In the genomic region with DNA sequence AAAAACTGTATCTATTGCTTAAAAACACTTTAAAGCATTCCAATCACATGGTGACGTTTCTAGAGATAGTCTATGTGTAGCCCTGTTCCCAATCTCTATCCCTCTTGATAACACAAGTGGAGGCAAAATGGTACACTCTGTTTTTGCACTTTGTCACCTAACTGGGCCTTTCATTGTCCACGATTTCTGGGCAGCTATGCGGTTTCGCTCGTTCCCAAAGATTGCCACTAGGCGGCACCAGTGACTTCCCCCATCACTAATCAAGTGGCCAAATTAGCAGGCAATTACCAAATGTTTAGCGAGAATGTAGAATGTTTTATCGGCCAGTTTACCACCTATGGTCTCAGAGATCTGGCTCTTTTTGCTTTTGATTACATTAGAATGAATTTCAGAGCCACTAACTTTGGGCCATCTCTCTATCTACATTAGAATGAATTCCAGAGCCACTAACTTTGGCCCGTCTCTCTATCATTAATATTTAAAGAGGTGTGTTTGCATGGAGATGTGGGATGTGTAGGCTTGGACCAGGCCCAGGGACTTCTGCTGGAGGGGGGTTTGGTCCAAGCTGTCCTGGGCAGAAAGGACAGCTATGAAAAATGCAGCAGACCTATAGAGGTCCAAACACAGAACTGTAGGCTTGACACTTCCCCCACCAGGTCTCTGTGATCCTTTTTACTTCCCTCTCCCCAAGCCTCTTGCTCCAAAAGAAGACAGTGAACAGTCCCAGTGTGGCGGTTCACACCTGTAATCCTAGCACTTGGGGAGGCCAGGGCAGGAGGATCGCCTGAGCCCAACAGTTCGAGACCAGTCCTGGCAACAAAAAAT, we compare ENCODE assay signal across 8 cellular contexts.
DNase-seq lines count a peak whose midpoint lies in the region; ATAC-seq and TF ChIP-seq lines count a peak whose summit lies in the region.

No MANE protein-coding gene starts in this region.

- peaks cover 16% of the 10 kb centered on the region for H3K4me1 Mint-ChIP-seq in activated T-cell treated with anti-CD3 and anti-CD28 coated beads, Interleukin-2, amount 50 U/mL, for 72 hours (ENCODE audit: low read depth)

- H3K4me1 ChIP-seq in OCI-LY3 (ENCODE audit: low read length) (peaks cover 8% of the 10 kb centered on the region), thyroid gland (no peaks in the 10 kb centered on the region)

- 32 to 33% methylated on average over 12 of the region's 12 CpGs for WGBS in thyroid gland, 2 donors

- H3K4me2 ChIP-seq in OCI-LY3 (ENCODE audit: low read length), result peak overlapping the region; percentile 95

- peak overlapping the region; percentile 34; the same call in 1 of the 2 replicates for H3K9ac ChIP-seq in OCI-LY3 (ENCODE audit: low read length)

- no peaks in the 10 kb centered on the region for H3K36me3 Mint-ChIP-seq in activated T-cell treated with anti-CD3 and anti-CD28 coated beads, Interleukin-2, amount 50 U/mL, for 72 hours (ENCODE audit: insufficient read depth in 2 of 2)

- no peaks in the 10 kb centered on the region for H3K36me3 ChIP-seq in OCI-LY3 (replicated peaks; ENCODE audit: low read depth, low read length)
- H3K36me3 ChIP-seq in thyroid gland, result no peaks in the 10 kb centered on the region

- H3K27me3 ChIP-seq in OCI-LY3 (ENCODE audit: low read depth, low read length), result no peaks in the 10 kb centered on the region
- H3K27me3 ChIP-seq in thyroid gland, result no peaks in the 10 kb centered on the region

- ATAC-seq in HG02981 (IDR thresholded peaks at IDR 0.05; ENCODE audit: unreplicated experiment) (peak; percentile 63), omental fat pad (ENCODE audit: low FRiP score) (no peak)
- ATAC-seq in activated T-cell treated with anti-CD3 and anti-CD28 coated beads, Interleukin-2, amount 50 U/mL, for 72 hours (replicated peaks in 1 of 2), result peak; percentile 49 to 57

- no peaks in the 10 kb centered on the region for H3K9me3 Mint-ChIP-seq in activated T-cell treated with anti-CD3 and anti-CD28 coated beads, Interleukin-2, amount 50 U/mL, for 72 hours

- peak overlapping the region; percentile 100 for H2AFZ ChIP-seq in OCI-LY3 (ENCODE audit: low read depth, low read length)

- peak overlapping the region in 1 of 2 donors; percentile 0 for H3K4me3 Mint-ChIP-seq in activated T-cell treated with anti-CD3 and anti-CD28 coated beads, Interleukin-2, amount 50 U/mL, for 72 hours

- H3K4me3 ChIP-seq in OCI-LY3 (ENCODE audit: low read length) (peak overlapping the region; percentile 72), fibroblast of villous mesenchyme (ENCODE audit: low read depth, low read length) (no peak overlapping the region), thyroid gland (replicated peaks in 1 of 3) (no peak overlapping the region)

- H3K27me3 Mint-ChIP-seq in activated T-cell treated with anti-CD3 and anti-CD28 coated beads, Interleukin-2, amount 50 U/mL, for 72 hours (ENCODE audit: low read depth), result no peaks in the 10 kb centered on the region

- no peak overlapping the region for H3K27ac Mint-ChIP-seq in activated T-cell treated with anti-CD3 and anti-CD28 coated beads, Interleukin-2, amount 50 U/mL, for 72 hours

- TF ChIP-seq CTCF in OCI-LY3 (IDR thresholded peaks at IDR 0.05; ENCODE audit: low read depth, low read length) (peak; percentile 83), fibroblast of villous mesenchyme (IDR thresholded peaks at IDR 0.05; ENCODE audit: insufficient read depth, low read depth, low read length) (peak; percentile 97), omental fat pad (IDR thresholded peaks at IDR 0.05) (peak in 2 of 3 donors; percentile 40 to 67), thyroid gland (IDR thresholded peaks at IDR 0.05) (peak; percentile 77 to 88 (median 86))

- no peak overlapping the region for H3K27ac ChIP-seq in OCI-LY3 (ENCODE audit: low read length)
- no peak overlapping the region for H3K27ac ChIP-seq in thyroid gland

- intact Hi-C loops in thyroid gland (cut with DNase I), result loop anchor here (5.0 kb wide), 1 partner anchor 110 kb away; no protein-coding TSS in a partner anchor

- H3K9me3 ChIP-seq in OCI-LY3 (ENCODE audit: insufficient read depth, low read length) (no peaks in the 10 kb centered on the region), thyroid gland (no peaks in the 10 kb centered on the region)

- DNase-seq in NCI-H2196 (lab: John Stamatoyannopoulos, UW; ENCODE audit: unreplicated experiment) (peak; percentile 6), NCI-H2196 treated with DMSO at 0.1 percent for 48 hours (lab: John Stamatoyannopoulos, UW; ENCODE audit: unreplicated experiment) (no peak), fibroblast of villous mesenchyme (ENCODE audit: low read depth) (peak; percentile 68), omental fat pad (ENCODE audit: low spot score) (peak; percentile 60), thyroid gland (peak; percentile 55 to 66)
- DNase-seq in activated T-cell treated with anti-CD3 and anti-CD28 coated beads, Interleukin-2, amount 50 U/mL, for 72 hours, result peak; percentile 60 to 71

- no peaks in the 10 kb centered on the region for H4K20me1 ChIP-seq in OCI-LY3 (ENCODE audit: insufficient read depth, low read length)

- H3K79me2 ChIP-seq in OCI-LY3 (ENCODE audit: low read length), result no peaks in the 10 kb centered on the region

- TF ChIP-seq POLR2A in thyroid gland (IDR thresholded peaks at IDR 0.05), result no peak
